1 cellular context compared by ENCODE assay signal in the genomic region with DNA sequence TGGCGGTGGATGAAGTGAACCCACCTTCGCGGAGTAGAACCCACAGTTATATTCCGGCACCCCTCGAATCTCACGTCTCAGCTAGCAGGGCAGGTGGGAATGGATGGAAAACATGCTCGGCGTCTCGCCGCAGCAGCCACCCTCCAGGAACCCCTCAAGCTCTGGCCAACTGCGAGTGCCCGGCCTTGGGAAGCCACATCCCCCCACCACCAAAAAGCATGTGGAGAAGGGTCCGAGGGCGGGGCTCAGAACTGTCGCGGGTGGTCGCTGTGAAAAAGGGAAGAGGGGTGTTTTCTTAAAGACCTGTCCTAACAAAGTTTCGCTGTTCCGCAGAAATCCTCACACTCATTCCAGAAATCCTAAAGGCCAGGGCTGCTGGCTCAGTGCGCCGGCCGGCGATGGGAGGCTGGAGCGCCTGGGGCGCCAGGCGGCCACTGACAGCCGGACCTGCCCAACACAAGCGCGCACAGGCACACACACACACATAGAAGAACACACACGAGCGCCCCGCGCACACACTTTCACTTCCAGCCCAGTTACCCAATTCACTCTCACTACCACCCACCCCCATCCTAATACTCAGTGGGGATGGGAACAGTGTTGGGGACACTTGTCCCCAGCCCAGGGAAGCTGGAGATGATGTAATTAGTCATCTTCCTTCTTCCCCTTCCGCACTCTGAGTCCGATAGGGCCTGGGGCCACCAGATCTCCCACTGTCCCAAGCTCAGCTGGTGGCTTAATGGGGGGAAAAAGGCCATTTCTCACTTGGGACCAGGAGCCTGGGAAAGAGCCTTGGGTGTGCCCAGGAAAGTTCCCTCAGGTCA.
TF ChIP-seq lines count a peak whose summit lies in the region.

No MANE protein-coding gene starts in this region.

TF ChIP-seq in WTC11, 78 proteins besides CTCF, POLR2A, EP300 and RAD21 (continued from another document):
- TF ChIP-seq ATF2 (CRISPR knock-in tag; IDR thresholded peaks at IDR 0.05; ENCODE audit: borderline replicate concordance, low read depth) (no peak), ETV6 (CRISPR knock-in tag; IDR thresholded peaks at IDR 0.05) (no peak), MXD4 (CRISPR knock-in tag; IDR thresholded peaks at IDR 0.05; ENCODE audit: borderline replicate concordance) (no peak), RELA (CRISPR knock-in tag; IDR thresholded peaks at IDR 0.05; ENCODE audit: borderline replicate concordance) (no peak), ESRRA (CRISPR knock-in tag; IDR thresholded peaks at IDR 0.05; ENCODE audit: borderline replicate concordance) (no peak), NFYB (CRISPR knock-in tag; conservative IDR thresholded peaks at IDR 0.05; ENCODE audit: low read depth) (no peak), CBFB (CRISPR knock-in tag; IDR thresholded peaks at IDR 0.05; ENCODE audit: low read depth) (no peak)
